25 cellular contexts compared by ENCODE assay signal in the genomic region with DNA sequence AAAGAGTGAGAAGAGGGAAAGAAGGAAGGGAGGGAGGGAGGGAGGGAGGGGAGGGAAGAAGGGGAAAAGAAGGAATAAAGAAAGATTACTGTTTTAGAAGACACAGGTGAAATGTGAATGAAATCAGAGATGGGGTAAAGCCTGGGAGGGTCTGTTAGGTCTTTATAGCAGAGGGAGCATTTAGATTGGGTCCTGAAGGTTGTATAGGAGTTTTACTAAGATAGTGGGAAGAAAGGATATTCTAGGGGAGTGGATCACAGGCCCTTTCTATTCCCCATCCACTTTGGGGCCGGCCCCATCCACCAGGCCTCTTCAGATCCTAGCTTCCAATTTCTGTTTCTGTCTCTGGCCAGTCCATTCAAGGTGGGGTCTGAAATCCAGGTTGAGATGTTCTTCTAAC. TPM values are rescaled to one million over a fixed set of nuclear protein-coding genes. Genes with fewer than 3 reads are reported as not detected.
"Had no signal": no experiment of that assay in that cellular context is flagged by ENCODE, and none has a peak within 500 bp of the region (broad histone marks: within the 10 kb centered on the region; RNA-seq: fewer than 3 reads in every experiment).

No MANE protein-coding gene starts in this region.

- H3K9me3 Mint-ChIP-seq: activated naive CD4-positive, alpha-beta T cell treated with anti-CD3 and anti-CD28 coated beads, Interleukin-2, amount 50 U/mL, for 24 hours; T-cell had no signal

- H3K4me3 ChIP-seq: dorsolateral prefrontal cortex, esophagus muscularis mucosa, gastrocnemius medialis, left lung, lung, psoas muscle, right atrium auricular region, upper lobe of left lung had no signal

- H3K4me3 Mint-ChIP-seq: activated CD4-positive, alpha-beta T cell treated with anti-CD3 and anti-CD28 coated beads for 36 hours; activated naive CD4-positive, alpha-beta T cell treated with anti-CD3 and anti-CD28 coated beads, Interleukin-2, amount 50 U/mL, for 24 hours; T-cell; WTC11 had no signal

- ATAC-seq: activated CD4-positive, alpha-beta T cell treated with anti-CD3 and anti-CD28 coated beads for 36 hours; gastrocnemius medialis; left lung; naive thymus-derived CD4-positive, alpha-beta T cell; psoas muscle; stimulated activated naive CD8-positive, alpha-beta T cell treated with anti-CD3 and anti-CD28 coated beads, Interleukin-15, Interleukin-2, amounts not matched to agents 100 U/mL and 50 U/mL, for 24 hours; T-cell; WTC11 had no signal

- H3K9me3 ChIP-seq: esophagus muscularis mucosa, gastrocnemius medialis, left lung, psoas muscle, right atrium auricular region, upper lobe of left lung had no signal

- H3K36me3 ChIP-seq: esophagus muscularis mucosa, gastrocnemius medialis, left lung, right atrium auricular region, upper lobe of left lung had no signal

- H3K36me3 Mint-ChIP-seq: activated naive CD4-positive, alpha-beta T cell treated with anti-CD3 and anti-CD28 coated beads, Interleukin-2, amount 50 U/mL, for 24 hours; T-cell; WTC11 had no signal

- DNase-seq: activated CD4-positive, alpha-beta T cell treated with anti-CD3 and anti-CD28 coated beads for 36 hours; activated CD8-positive, alpha-beta memory T cell treated with anti-CD3 and anti-CD28 coated beads for 24 hours; activated gamma-delta T cell; activated T-cell treated with anti-CD3 and anti-CD28 coated beads, Interleukin-2, amount 50 U/mL, for 48 hours; central memory CD4-positive, alpha-beta T cell; dorsolateral prefrontal cortex; gastrocnemius medialis; hippocampal formation; kidney glomerular epithelial cell; left lung; naive thymus-derived CD4-positive, alpha-beta T cell; psoas muscle; stimulated activated CD4-positive, alpha-beta T cell treated with anti-CD3 and anti-CD28 coated beads, Interleukin-4, amount 100 ng/mL, for 24 hours; stimulated activated naive CD8-positive, alpha-beta T cell treated with anti-CD3 and anti-CD28 coated beads, Interleukin-15, Interleukin-2, amounts not matched to agents 100 U/mL and 50 U/mL, for 24 hours; T-cell; T-helper 9 cell; upper lobe of left lung had no signal

- H3K27ac Mint-ChIP-seq: activated naive CD4-positive, alpha-beta T cell treated with anti-CD3 and anti-CD28 coated beads, Interleukin-2, amount 50 U/mL, for 24 hours; WTC11 had no signal

- H3K27me3 ChIP-seq: dorsolateral prefrontal cortex, esophagus muscularis mucosa, gastrocnemius medialis, left lung, right atrium auricular region, upper lobe of left lung had no signal

- H3K27ac ChIP-seq: dorsolateral prefrontal cortex, esophagus muscularis mucosa, left lung, right atrium auricular region, upper lobe of left lung had no signal

- H3K27me3 Mint-ChIP-seq: activated CD4-positive, alpha-beta T cell treated with anti-CD3 and anti-CD28 coated beads for 36 hours; activated naive CD4-positive, alpha-beta T cell treated with anti-CD3 and anti-CD28 coated beads, Interleukin-2, amount 50 U/mL, for 24 hours had no signal

RNA-seq across cellular contexts. Expression of a gene that starts 35.5 kb away (rescaled TPM):
- total RNA-seq: activated CD4-positive, alpha-beta T cell treated with anti-CD3 and anti-CD28 coated beads for 36 hours; gastrocnemius medialis; left lung; mesenteric fat pad; naive thymus-derived CD4-positive, alpha-beta T cell; osteocyte; psoas muscle; right atrium auricular region; subcutaneous adipose tissue; T-cell; upper lobe of left lung had no signal
